In genomic region chr1:229342902-229343587, GRCh38 we compare ENCODE assay signal across 8 cellular contexts. TPM values are rescaled to one million over a fixed set of nuclear protein-coding genes. Genes with fewer than 3 reads are reported as not detected.
DNase-seq lines count a peak whose midpoint lies in the region; ATAC-seq, FAIRE-seq and TF ChIP-seq lines count a peak whose summit lies in the region.

A gene with protein sequence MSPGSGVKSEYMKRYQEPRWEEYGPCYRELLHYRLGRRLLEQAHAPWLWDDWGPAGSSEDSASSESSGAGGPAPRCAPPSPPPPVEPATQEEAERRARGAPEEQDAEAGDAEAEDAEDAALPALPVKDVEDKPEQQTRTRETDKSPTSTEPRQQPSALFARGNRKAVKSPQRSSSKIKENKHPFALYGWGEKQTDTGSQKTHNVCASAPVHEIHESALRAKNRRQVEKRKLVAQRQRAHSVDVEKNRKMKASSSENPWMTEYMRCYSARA (minus strand): TSS chr1:229343047. CDS start chr1:229342465, 582 bp downstream.

- H3K4me2 ChIP-seq in HCT116 (ENCODE audit: low read length) (peak within 1 kb of the TSS; percentile 100), HepG2 (ENCODE audit: low read depth, low read length) (peak within 1 kb of the TSS; percentile 88)

- H4K20me1 ChIP-seq in HCT116 (ENCODE audit: insufficient read depth) (no peaks in the 10 kb centered on the region), HepG2 (ENCODE audit: insufficient read depth, low read length) (no peaks in the 10 kb centered on the region)

- no peaks in the 10 kb centered on the region for H3K9me2 ChIP-seq in HCT116 (ENCODE audit: insufficient read depth)

- peaks cover 37% of the 10 kb centered on the region for H3K4me1 Mint-ChIP-seq in activated CD4-positive, alpha-beta T cell treated with anti-CD3 and anti-CD28 coated beads for 36 hours

- peak within 1 kb of the TSS; percentile 77 for H3K9ac ChIP-seq in HCT116 (ENCODE audit: low read length)
- H3K9ac ChIP-seq in HepG2 (ENCODE audit: insufficient read depth, low read depth, low read length), result peak within 1 kb of the TSS; percentile 78

- H3K9me3 Mint-ChIP-seq in activated CD4-positive, alpha-beta T cell treated with anti-CD3 and anti-CD28 coated beads for 36 hours (ENCODE audit: low read depth), result peaks cover 2% of the 10 kb centered on the region

- POLR2A ChIA-PET in HCT116 (lab: Charles Lee), result no interaction called here
- POLR2A ChIA-PET in activated CD4-positive, alpha-beta T cell treated with anti-CD3 and anti-CD28 coated beads for 36 hours (lab: Charles Lee), result no interaction called here
- POLR2A ChIA-PET in HepG2 (lab: Yijun Ruan, JAX), result interaction anchor here (1.0 to 2.8 kb wide), 3 partner anchors 66 to 165 kb away, joined by 3 to 9 read pairs (median 6); partner anchors contain the start of genes NUP133 and RAB4A

- peak within 1 kb of the TSS; percentile 88 for H3K4me3 Mint-ChIP-seq in activated CD4-positive, alpha-beta T cell treated with anti-CD3 and anti-CD28 coated beads for 36 hours

- peaks cover 6% of the 10 kb centered on the region for H3K36me3 Mint-ChIP-seq in activated CD4-positive, alpha-beta T cell treated with anti-CD3 and anti-CD28 coated beads for 36 hours (ENCODE audit: low read depth)

- H3K9me3 ChIP-seq in HCT116 (ENCODE audit: control insufficient read depth in 1 of 2, insufficient read depth in 1 of 2, low read depth in 1 of 2, low read length in 2 of 2), result no peaks in the 10 kb centered on the region
- no peaks in the 10 kb centered on the region for H3K9me3 ChIP-seq in MG63
- no peaks in the 10 kb centered on the region for H3K9me3 ChIP-seq in HepG2 (ENCODE audit: low read length)

- FAIRE-seq in HepG2 (lab: Jason Lieb, UNC), result no peak

- RAD21 ChIA-PET in HCT116 (lab: Charles Lee; ENCODE audit: low non-redundant PET in 1 of 2, low total read pairs in 2 of 2, uncharacterized antibody in 2 of 2, unreplicated experiment in 2 of 2), result no interaction called here

- H3K79me2 ChIP-seq in HCT116 (ENCODE audit: insufficient read depth, low read length), result peaks cover 36% of the 10 kb centered on the region
- H3K79me2 ChIP-seq in HepG2 (ENCODE audit: insufficient read depth, low read length), result peaks cover 37% of the 10 kb centered on the region

- TF ChIP-seq CTCF in HCT116 (IDR thresholded peaks at IDR 0.05 in 2 of 3, conservative IDR thresholded peaks at IDR 0.05 in 1 of 3; ENCODE audit: borderline replicate concordance in 1 of 3, insufficient read depth in 1 of 3, low read depth in 2 of 3, low read length in 2 of 3) (no peak), HepG2 (CRISPR knock-in tag; IDR thresholded peaks at IDR 0.05) (no peak)

- H3K27ac Mint-ChIP-seq in activated CD4-positive, alpha-beta T cell treated with anti-CD3 and anti-CD28 coated beads for 36 hours, result peak within 1 kb of the TSS; percentile 77

- no peak for TF ChIP-seq EP300 in HepG2 (IDR thresholded peaks at IDR 0.05; ENCODE audit: low read depth in 2 of 2, low read length in 2 of 2)
- TF ChIP-seq EP300 in HepG2 (CRISPR knock-in tag; IDR thresholded peaks at IDR 0.05; ENCODE audit: borderline replicate concordance), result no peak

- ATAC-seq in HCT116 (peak; percentile 57), HepG2 (peak; percentile 57)
- ATAC-seq in activated CD4-positive, alpha-beta T cell treated with anti-CD3 and anti-CD28 coated beads for 36 hours, result peak; percentile 33

- DNase-seq in NCI-H1092 (lab: John Stamatoyannopoulos, UW) (peak; percentile 69), NCI-H1092 treated with DMSO at 0.1 percent for 48 hours (lab: John Stamatoyannopoulos, UW) (no peak), HCT116 (ENCODE audit: low read depth, low spot score) (no peak), MG63 (peak; percentile 51), dedifferentiated amniotic fluid mesenchymal stem cell (ENCODE audit: extremely low spot score) (peak; percentile 39), HepG2 (ENCODE audit: low spot score) (peak; percentile 19)
- peak; percentile 73 for DNase-seq in activated CD4-positive, alpha-beta T cell treated with anti-CD3 and anti-CD28 coated beads for 36 hours
- DNase-seq in stimulated activated CD4-positive, alpha-beta T cell treated with anti-CD3 and anti-CD28 coated beads, Interleukin-4, amount 100 ng/mL, for 4 hours, result peak; percentile 47 to 58

- no peak for TF ChIP-seq RAD21 in HCT116 (IDR thresholded peaks at IDR 0.05; ENCODE audit: low read depth)
- TF ChIP-seq RAD21 in HepG2 (CRISPR knock-in tag; IDR thresholded peaks at IDR 0.05), result no peak

- WGBS in HepG2 (ENCODE audit: low lambda C conversion rate), result 1% methylated on average over 20 of the region's 57 CpGs

- H3K27ac ChIP-seq in HCT116 (ENCODE audit: low read depth, low read length), result peak within 1 kb of the TSS; percentile 64
- peak within 1 kb of the TSS; percentile 75 for H3K27ac ChIP-seq in HepG2 (ENCODE audit: extremely low read length, insufficient read depth, low read length)

- H3K36me3 ChIP-seq in HCT116 (ENCODE audit: control insufficient read depth in 1 of 2, insufficient read depth in 2 of 2, low read length in 2 of 2) (no peaks in the 10 kb centered on the region), MG63 (no peaks in the 10 kb centered on the region; the same call in 1 of the 2 replicates), HepG2 (replicated peaks in 1 of 2; ENCODE audit: control insufficient read depth in 1 of 2, insufficient read depth in 2 of 2, low read length in 2 of 2) (no peaks in the 10 kb centered on the region)

- H3K4me3 ChIP-seq in HCT116 (replicated peaks in 1 of 2; ENCODE audit: low read depth in 1 of 2, low read length in 2 of 2), result peak within 1 kb of the TSS; percentile 69 to 86
- H3K4me3 ChIP-seq in MG63, result peak within 1 kb of the TSS; percentile 90
- peak within 1 kb of the TSS; percentile 77 to 95 (median 83) for H3K4me3 ChIP-seq in HepG2 (replicated peaks in 1 of 3; ENCODE audit: insufficient read depth in 1 of 3, low read depth in 2 of 3, low read length in 3 of 3)

- H3K27me3 ChIP-seq in HCT116 (ENCODE audit: insufficient read depth, low read length) (no peaks in the 10 kb centered on the region), MG63 (no peaks in the 10 kb centered on the region; the same call in 1 of the 2 replicates), HepG2 (ENCODE audit: control insufficient read depth in 1 of 2, insufficient read depth in 2 of 2, low read length in 2 of 2) (peaks cover 0 to 6% of the 10 kb centered on the region in 2 experiments; a peak in 1 of 5 replicates)

- TF ChIP-seq POLR2A in HCT116 (IDR thresholded peaks at IDR 0.05; ENCODE audit: borderline replicate concordance, extremely low read depth, insufficient read depth, insufficient read length) (no peak), HepG2 (IDR thresholded peaks at IDR 0.05; ENCODE audit: insufficient read depth in 1 of 2, low read depth in 2 of 2, low read length in 2 of 2) (no peak)

- BruUV-seq in HCT116 (replicated peaks; lab: Mats Ljungman, UMichigan) (no TSS peak), HepG2 (replicated peaks; lab: Mats Ljungman, UMichigan) (TSS peak; percentile 57)

- intact Hi-C loops in HCT116 (cut with micrococcal nuclease) (no loop called here), HepG2 (cut with micrococcal nuclease; ENCODE audit: unreplicated experiment) (loop anchor here (2.0 to 10.0 kb wide), 4 partner anchors 64 to 142 kb away; no protein-coding TSS in a partner anchor)
- intact Hi-C loops in activated CD4-positive, alpha-beta T cell treated with anti-CD3 and anti-CD28 coated beads for 36 hours (cut with DNase I, micrococcal nuclease), result loop anchor here (1.0 to 10.0 kb wide), 13 partner anchors 56 to 1634 kb away; partner anchors contain the start of genes ABCB10 (in 2 of the 2), NUP133 (in 2 of the 2), ARV1 (in 1 of the 2) and GALNT2 (in 1 of the 2)

- H2AFZ ChIP-seq in HCT116 (ENCODE audit: low read depth, low read length, poor library complexity, severe bottlenecking) (peak within 1 kb of the TSS; percentile 68), HepG2 (ENCODE audit: low read length) (peak within 1 kb of the TSS; percentile 55)

- H3K4me1 ChIP-seq in HCT116 (ENCODE audit: control insufficient read depth in 1 of 2, insufficient read depth in 2 of 2, low read length in 2 of 2) (peaks cover 7 to 27% of the 10 kb centered on the region in 2 experiments; a peak in 3 of 4 replicates), HepG2 (ENCODE audit: insufficient read depth, low read length) (peaks cover 53% of the 10 kb centered on the region)

- in situ Hi-C loops in HepG2 (cut with HindIII; ENCODE audit: extremely low pct_ligation_motif_present, low pct_unique_long_range_greater_than_20kb), result no loop called here

- CTCF ChIA-PET in HCT116 (lab: Charles Lee) (no interaction called here), HepG2 (lab: Yijun Ruan, JAX; ENCODE audit: low intra/inter-chr PET ratio, low total read pairs) (no interaction called here)
- CTCF ChIA-PET in activated CD4-positive, alpha-beta T cell treated with anti-CD3 and anti-CD28 coated beads for 36 hours (lab: Charles Lee), result interaction anchor here (0.7 to 0.8 kb wide), 2 partner anchors 11 to 63 kb away, joined by 3 to 4 read pairs; no protein-coding TSS in a partner anchor

- H3K27me3 Mint-ChIP-seq in activated CD4-positive, alpha-beta T cell treated with anti-CD3 and anti-CD28 coated beads for 36 hours, result peaks cover 11% of the 10 kb centered on the region

RNA-seq across cellular contexts. Expression of the gene that starts here (rescaled TPM):
- total RNA-seq in HCT116 (2021; ENCODE audit: unreplicated experiment), result 10.9 TPM
- polyA plus RNA-seq in HCT116 (2012), result 2.5 and 3.8 TPM in 2 replicates
- total RNA-seq in MG63 (2014; rRNA removed; shearing (Covaris generic); ENCODE audit: low replicate concordance), result 6.1 and 10.3 TPM in 2 replicates
- total RNA-seq in activated CD4-positive, alpha-beta T cell treated with anti-CD3 and anti-CD28 coated beads for 36 hours, result 1 to 10 TPM; 7.9 to 8.4 TPM
- 9.0 and 10.0 TPM in 2 replicates for total RNA-seq in HepG2 (2016; rRNA removed; fragmentation: Illumina TruSeq; extraction: Trizol)
- 1.1 and 1.4 TPM in 2 replicates for total RNA-seq in HepG2 (2016; cell fraction: cytosol; rRNA removed; fragmentation: Illumina TruSeq; extraction: Trizol; ENCODE audit: low read depth)
- total RNA-seq in HepG2 (2016; cell fraction: insoluble cytoplasmic fraction; rRNA removed; fragmentation: Illumina TruSeq; extraction: Trizol), result 9.1 and 10.6 TPM in 2 replicates
- total RNA-seq in HepG2 (2016; cell fraction: membrane; rRNA removed; fragmentation: Illumina TruSeq; extraction: Trizol), result 5.1 and 6.2 TPM in 2 replicates
- total RNA-seq in HepG2 (2016; cell fraction: nucleus; rRNA removed; fragmentation: Illumina TruSeq; extraction: Trizol), result 8.2 and 9.2 TPM in 2 replicates
- 3.1 and 3.7 TPM in 2 replicates for polyA plus RNA-seq in HepG2 (2011; rRNA removed)
- polyA plus RNA-seq in HepG2 (2011; cell fraction: cytosol; rRNA removed), result 1.8 and 2.8 TPM in 2 replicates
- polyA plus RNA-seq in HepG2 (2011; cell fraction: nucleus; rRNA removed), result 4.2 TPM in 2 replicates
- 3.8 and 4.7 TPM in 2 replicates for polyA plus RNA-seq in HepG2 (2012)
- polyA plus RNA-seq in HepG2 (2016; cell fraction: cytosol; fragmentation: Illumina TruSeq; extraction: Trizol; ENCODE audit: low read depth), result 0.62 and 0.77 TPM in 2 replicates
- polyA plus RNA-seq in HepG2 (2016; cell fraction: insoluble cytoplasmic fraction; fragmentation: Illumina TruSeq; extraction: Trizol; ENCODE audit: low read depth), result 8.6 TPM in 2 replicates
- polyA plus RNA-seq in HepG2 (2016; cell fraction: membrane; fragmentation: Illumina TruSeq; extraction: Trizol; ENCODE audit: low read depth), result 2.5 TPM in 2 replicates
- 11.2 and 11.4 TPM in 2 replicates for polyA plus RNA-seq in HepG2 (2016; cell fraction: nucleus; fragmentation: Illumina TruSeq; extraction: Trizol; ENCODE audit: insufficient read depth, low read depth)
- 3.9 and 4.7 TPM in 2 replicates for polyA minus RNA-seq in HepG2 (2011; rRNA and poly(A)+ RNA removed; ENCODE audit: low replicate concordance)
- 5.4 and 5.9 TPM in 2 replicates for polyA minus RNA-seq in HepG2 (2011; cell fraction: cytosol; rRNA and poly(A)+ RNA removed)
- 8.7 and 9.3 TPM in 2 replicates for polyA minus RNA-seq in HepG2 (2011; cell fraction: nucleus; rRNA and poly(A)+ RNA removed)

Comparison
In these comparisons a context has a peak if more than half of its experiments do, and no peak if none do; other contexts are left out.
1. DNase-seq: peak in NCI-H1092 (single experiment), MG63 (single experiment), activated CD4-positive, alpha-beta T cell treated with anti-CD3 and anti-CD28 coated beads for 36 hours (single experiment), dedifferentiated amniotic fluid mesenchymal stem cell (single experiment), HepG2 (single experiment) and stimulated activated CD4-positive, alpha-beta T cell treated with anti-CD3 and anti-CD28 coated beads, Interleukin-4, amount 100 ng/mL, for 4 hours (2 of 2); none in NCI-H1092 treated with DMSO at 0.1 percent for 48 hours (single experiment) and HCT116 (single experiment).
2. Peak in every context shown above with its lines, with median percentiles within 50 percentile points of each other: ATAC-seq and H3K4me3 ChIP-seq.